ENCODE assay signal across 24 cellular contexts in the genomic region with DNA sequence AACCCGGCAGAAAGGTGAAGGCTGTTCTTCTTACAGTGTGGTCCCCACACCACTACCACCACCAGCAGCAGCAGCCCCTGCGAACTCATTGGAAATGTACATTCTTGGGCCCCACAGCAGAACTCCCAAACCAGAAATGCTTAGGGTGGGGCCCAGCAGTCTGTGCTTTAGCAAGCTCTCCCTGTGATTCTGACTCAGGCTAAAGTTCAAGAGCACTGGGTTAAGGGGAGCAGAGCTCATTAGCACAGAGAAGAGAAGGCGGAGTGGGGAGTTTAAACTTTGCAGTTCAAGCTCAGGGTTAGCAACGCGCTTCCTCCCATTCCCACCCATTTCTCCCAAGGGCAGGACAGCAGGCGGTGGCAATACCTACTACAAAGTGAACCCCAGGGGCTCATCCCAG.
"Had no signal": no experiment of that assay in that cellular context is flagged by ENCODE, and none has a peak within 500 bp of the region (broad histone marks: within the 10 kb centered on the region; RNA-seq: fewer than 3 reads in every experiment).

No MANE protein-coding gene starts in this region.

- H3K27me3 ChIP-seq: breast epithelium, foreskin keratinocyte, sigmoid colon, tibial nerve, uterus had no signal

- H3K4me1 ChIP-seq: breast epithelium, foreskin keratinocyte, parathyroid adenoma, uterus had no signal

- H2AFZ ChIP-seq: parathyroid adenoma had no signal

- H3K4me3 ChIP-seq: breast epithelium, mucosa of descending colon, sigmoid colon, tibial nerve, uterus had no signal

- DNase-seq: activated CD4-positive, alpha-beta T cell treated with anti-CD3 and anti-CD28 coated beads, Interleukin-2, amount 10 ng/mL, durations not matched to agents 24 days and 14 days; activated CD8-positive, alpha-beta T cell treated with anti-CD3 and anti-CD28 coated beads, Interleukin-2, amount 10 ng/mL, durations not matched to agents 7 days and 5 days; activated effector memory CD4-positive, alpha-beta T cell treated with Interleukin-2 at 50 U/mL for 16 hours; activated naive CD4-positive, alpha-beta T cell treated with anti-CD3 and anti-CD28 coated beads, Interleukin-2, amount 10 ng/mL, durations not matched to agents 7 days and 5 days; activated naive CD8-positive, alpha-beta T cell treated with anti-CD3 and anti-CD28 coated beads, Interleukin-2, amount 50 U/mL, for 24 hours; activated T-cell treated with anti-CD3 and anti-CD28 coated beads, Interleukin-2, amount 50 U/mL, for 48 hours; cerebellar nuclear complex; cortex of kidney; effector CD8-positive, alpha-beta T cell; glutamatergic neuron; kidney; mucosa of descending colon; naive B cell; sigmoid colon; stimulated activated naive B cell treated with anti-CD40 and anti-IgM and Interleukin-4, amounts not matched to agents 10 μg/mL and 1 μg/mL and 100 μg/mL, for 72 hours; T-cell; T-helper 9 cell; uterus had no signal

- H3K9me3 ChIP-seq: breast epithelium, mucosa of descending colon, sigmoid colon, tibial nerve, uterus had no signal

- ATAC-seq: activated CD8-positive, alpha-beta T cell treated with anti-CD3 and anti-CD28 coated beads, Interleukin-2, amount 10 ng/mL, durations not matched to agents 7 days and 5 days; activated naive CD8-positive, alpha-beta T cell treated with anti-CD3 and anti-CD28 coated beads, Interleukin-2, amount 50 U/mL, for 24 hours; left lobe of liver; mucosa of descending colon; SK-N-SH treated with all-trans-retinoic acid at 6 μM for 48 hours; stimulated activated naive B cell treated with anti-CD40 and anti-IgM and Interleukin-4, amounts not matched to agents 10 μg/mL and 1 μg/mL and 100 μg/mL, for 72 hours; T-cell had no signal

- H3K9ac ChIP-seq: parathyroid adenoma had no signal

- H3K79me2 ChIP-seq: parathyroid adenoma had no signal

- H3K27ac ChIP-seq: breast epithelium, foreskin keratinocyte, parathyroid adenoma, sigmoid colon, uterus had no signal

- H3K36me3 ChIP-seq: breast epithelium, sigmoid colon, tibial nerve, uterus had no signal
